In genomic region chr1:45974541-45975269, GRCh38 we compare ENCODE assay signal across 15 cellular contexts.
A peak's percentile ranks its signal among the peaks of the same experiment; 100 is the strongest.
DNase-seq lines count a peak whose midpoint lies in the region; ATAC-seq and TF ChIP-seq lines count a peak whose summit lies in the region.
"Had no signal": no experiment of that assay in that cellular context is flagged by ENCODE, and none has a peak within 500 bp of the region (broad histone marks: within the 10 kb centered on the region; RNA-seq: fewer than 3 reads in every experiment).

No MANE protein-coding gene starts in this region.

- H3K27ac ChIP-seq in DND-41 (ENCODE audit: low read length) (no peak overlapping the region), RWPE2 (ENCODE audit: poor library complexity, severe bottlenecking) (no peak overlapping the region)
- H3K27ac ChIP-seq: adrenal gland had no signal

- no peaks in the 10 kb centered on the region for H3K79me2 ChIP-seq in DND-41 (ENCODE audit: insufficient read depth, low read length)

- H3K4me2 ChIP-seq in DND-41 (ENCODE audit: insufficient read depth, low read length) = no peak overlapping the region

- no peak overlapping the region for H2AFZ ChIP-seq in DND-41 (ENCODE audit: low read depth, low read length)

- H3K9me3 ChIP-seq in DND-41 (ENCODE audit: insufficient read depth, low read length, severe bottlenecking) = no peaks in the 10 kb centered on the region
- H3K9me3 ChIP-seq in RWPE2 (ENCODE audit: severe bottlenecking) = no peaks in the 10 kb centered on the region
- H3K9me3 ChIP-seq: adrenal gland had no signal

- peaks cover 7% of the 10 kb centered on the region for H3K36me3 ChIP-seq in DND-41 (ENCODE audit: insufficient read depth, low read length)
- peaks cover 7% of the 10 kb centered on the region; the same call in 1 of the 2 replicates for H3K36me3 ChIP-seq in RWPE2 (ENCODE audit: low read depth)
- no peaks in the 10 kb centered on the region for H3K36me3 ChIP-seq in kidney epithelial cell (ENCODE audit: control insufficient read depth, insufficient read depth, low read length)
- H3K36me3 ChIP-seq: adrenal gland had no signal

- H3K4me1 ChIP-seq in DND-41 (ENCODE audit: insufficient read depth, low read length) = peaks cover 10% of the 10 kb centered on the region
- peaks cover 12% of the 10 kb centered on the region for H3K4me1 ChIP-seq in RWPE2 (ENCODE audit: insufficient read depth, poor library complexity, severe bottlenecking)

- H3K4me3 ChIP-seq in DND-41 (ENCODE audit: low read depth in 1 of 2, low read length in 2 of 2) (no peak overlapping the region), RWPE2 (ENCODE audit: severe bottlenecking) (no peak overlapping the region), kidney epithelial cell (ENCODE audit: low read depth, low read length) (no peak overlapping the region)
- H3K4me3 ChIP-seq: adrenal gland had no signal

- no peaks in the 10 kb centered on the region for H4K20me1 ChIP-seq in DND-41 (ENCODE audit: insufficient read depth, low read length)

- no peak overlapping the region for H3K9ac ChIP-seq in DND-41 (ENCODE audit: low read depth, low read length)

- no peak for TF ChIP-seq CTCF in DND-41 (IDR thresholded peaks at IDR 0.05; ENCODE audit: borderline replicate concordance, extremely low read depth, low read length, poor library complexity, severe bottlenecking)
- TF ChIP-seq CTCF in RWPE2 (IDR thresholded peaks at IDR 0.05; ENCODE audit: poor library complexity, severe bottlenecking) = no peak
- no peak for TF ChIP-seq CTCF in kidney epithelial cell (IDR thresholded peaks at IDR 0.05; ENCODE audit: insufficient read depth, low read length, poor library complexity, severe bottlenecking)

- no peaks in the 10 kb centered on the region for H3K27me3 ChIP-seq in DND-41 (ENCODE audit: insufficient read depth, low read length, poor library complexity)
- no peaks in the 10 kb centered on the region for H3K27me3 ChIP-seq in RWPE2 (ENCODE audit: insufficient read depth, poor library complexity, severe bottlenecking)
- no peaks in the 10 kb centered on the region for H3K27me3 ChIP-seq in kidney epithelial cell (ENCODE audit: control insufficient read depth, insufficient read depth, low read length)
- H3K27me3 ChIP-seq: adrenal gland had no signal

- DNase-seq in DND-41 (no peak), HT-29 (ENCODE audit: low spot score) (peak; percentile 30), RWPE2 (ENCODE audit: low spot score) (no peak), kidney epithelial cell (ENCODE audit: low read depth) (peak; percentile 39), COR-L47 (lab: John Stamatoyannopoulos, UW) (no peak), NCI-H1694 (lab: John Stamatoyannopoulos, UW) (no peak)
- no peak for DNase-seq in effector CD8-positive, alpha-beta T cell (lab: John Stamatoyannopoulos, UW)
- DNase-seq: activated CD8-positive, alpha-beta memory T cell treated with anti-CD3 and anti-CD28 coated beads, Interleukin-2, amount 10 ng/mL, durations not matched to agents 7 days and 5 days; adrenal gland; CD4-positive, alpha-beta memory T cell; HCEC 1CT; KG1; stimulated activated CD4-positive, alpha-beta T cell treated with anti-CD3 and anti-CD28 coated beads, Interleukin-1b, Interleukin-23, amount 100 ng/mL, for 48 hours; stimulated activated naive CD4-positive, alpha-beta T cell had no signal

- ATAC-seq in DND-41 (ENCODE audit: insufficient read depth, low read depth) (0 out of 3 replicates have a peak, but pooled peaks have one; percentile 14), RWPE2 (ENCODE audit: low read depth) (peak; percentile 76), GM18498 (IDR thresholded peaks at IDR 0.05; ENCODE audit: unreplicated experiment) (no peak)
- ATAC-seq: activated CD8-positive, alpha-beta memory T cell treated with anti-CD3 and anti-CD28 coated beads, Interleukin-2, amount 10 ng/mL, durations not matched to agents 7 days and 5 days had no signal

Comparison
In these comparisons a context has a peak if more than half of its experiments do, and no peak if none do; other contexts are left out.
1. DNase-seq: peak in HT-29 (single experiment) and kidney epithelial cell (single experiment); none in DND-41 (single experiment), RWPE2 (single experiment), effector CD8-positive, alpha-beta T cell (single experiment), COR-L47 (single experiment) and NCI-H1694 (single experiment).